ENCODE assay signal across 8 cellular contexts in genomic region chr16:84700518-84701277, GRCh38. TPM values are rescaled to one million over a fixed set of nuclear protein-coding genes. Genes with fewer than 3 reads are reported as not detected.
DNase-seq lines count a peak whose midpoint lies in the region; ATAC-seq, FAIRE-seq and TF ChIP-seq lines count a peak whose summit lies in the region.

No MANE protein-coding gene starts in this region.

- peak overlapping the region; percentile 97 for H3K4me2 ChIP-seq in A549

- H3K27me3 ChIP-seq in SJSA1 (replicated peaks), result no peaks in the 10 kb centered on the region; the same call in 1 of the 2 replicates

- POLR2A ChIA-PET in A549 (lab: Yijun Ruan, JAX), result interaction anchor here (1.1 to 1.4 kb wide), 3 partner anchors 19 to 29 kb away, joined by 3 to 4 read pairs (median 4); no protein-coding TSS in a partner anchor

- in situ Hi-C loops in astrocyte of the spinal cord (cut with HindIII; ENCODE audit: low sequenced_read_pairs), result no loop called here

- H3K27ac ChIP-seq in A549 (peak overlapping the region; percentile 95 to 99), SJSA1 (peak overlapping the region; percentile 55)

- DNase-seq in A549 (ENCODE audit: low read depth in 1 of 2, low spot score in 1 of 2) (peak; percentile 13 to 29), SJSA1 (ENCODE audit: low read depth in 1 of 2, low spot score in 2 of 2) (peak in 1 of 2 experiments; percentile 42), astrocyte of the spinal cord (ENCODE audit: low read depth, low spot score) (no peak), iris pigment epithelial cell (ENCODE audit: low read depth) (peak; percentile 57), DMS153 treated with DMSO at 0.1 percent for 48 hours (lab: John Stamatoyannopoulos, UW; ENCODE audit: unreplicated experiment) (no peak)
- peak; percentile 28 for DNase-seq in stimulated activated CD4-positive, alpha-beta T cell treated with anti-CD3 and anti-CD28 coated beads, Interleukin-12 subunit alpha, Interleukin-12 subunit beta, amount 100 ng/mL, for 4 hours

- no peak for TF ChIP-seq RAD21 in A549 (conservative IDR thresholded peaks at IDR 0.05 in 1 of 2, IDR thresholded peaks at IDR 0.05 in 1 of 2)

- no peak for TF ChIP-seq POLR2A in A549 (IDR thresholded peaks at IDR 0.05; ENCODE audit: low read length)

- TF ChIP-seq EP300 in A549 (IDR thresholded peaks at IDR 0.05), result no peak

- H3K36me3 ChIP-seq in SJSA1, result peaks cover 16% of the 10 kb centered on the region

- WGBS in A549 (ENCODE audit: missing lambda C conversion rate), result 5% methylated on average over 19 of the region's 20 CpGs

- H3K9me3 ChIP-seq in A549 (no peaks in the 10 kb centered on the region), SJSA1 (replicated peaks) (0 out of 2 replicates have a peak, but pooled peaks cover 5% of the 10 kb centered on the region)

- ATAC-seq in A549, result peak; percentile 21 to 48; a peak in 4 of 6 replicates
- ATAC-seq in GM18519 (IDR thresholded peaks at IDR 0.05; ENCODE audit: low FRiP score, unreplicated experiment), result peak; percentile 2
- ATAC-seq in HG03039 (IDR thresholded peaks at IDR 0.05; ENCODE audit: unreplicated experiment), result peak; percentile 19

- H3K4me1 ChIP-seq in A549 (peaks cover 30% of the 10 kb centered on the region), SJSA1 (replicated peaks) (peaks cover 24% of the 10 kb centered on the region)

- TF ChIP-seq CTCF in A549 (IDR thresholded peaks at IDR 0.05) (no peak), astrocyte of the spinal cord (IDR thresholded peaks at IDR 0.05; ENCODE audit: low read depth, low read length) (no peak)

- H3K4me3 ChIP-seq in A549 (peak overlapping the region; percentile 100), SJSA1 (peak overlapping the region; percentile 99), astrocyte of the spinal cord (ENCODE audit: low read depth, low read length) (peak overlapping the region; percentile 92)

- no peak for FAIRE-seq in A549 (lab: Jason Lieb, UNC)

- CTCF ChIA-PET in A549 (lab: Yijun Ruan, JAX), result interaction anchor here (1.4 to 1.9 kb wide), 5 partner anchors 11 to 78 kb away, joined by 4 to 14 read pairs (median 7); no protein-coding TSS in a partner anchor

TF ChIP-seq in A549, 52 proteins besides CTCF, POLR2A, EP300 and RAD21:
- TF ChIP-seq USF2 (IDR thresholded peaks at IDR 0.05) (no peak), HOXB5 (CRISPR knock-in tag; IDR thresholded peaks at IDR 0.05) (no peak), HOXA7 (CRISPR knock-in tag; IDR thresholded peaks at IDR 0.05) (no peak), RNF2 (IDR thresholded peaks at IDR 0.05; ENCODE audit: borderline replicate concordance, low read depth) (no peak), NPAS2 (CRISPR knock-in tag; IDR thresholded peaks at IDR 0.05; ENCODE audit: borderline replicate concordance) (no peak), E2F6 (IDR thresholded peaks at IDR 0.05; ENCODE audit: borderline replicate concordance, low read depth) (no peak), POLR2AphosphoS2 (conservative IDR thresholded peaks at IDR 0.05; ENCODE audit: low read length) (no peak), PHF8 (IDR thresholded peaks at IDR 0.05; ENCODE audit: borderline replicate concordance, low read depth) (no peak), KDM5A (IDR thresholded peaks at IDR 0.05) (no peak), JUN (IDR thresholded peaks at IDR 0.05) (no peak), CEBPB (IDR thresholded peaks at IDR 0.05) (no peak), MYC (IDR thresholded peaks at IDR 0.05; ENCODE audit: borderline replicate concordance, low read length) (no peak), EHMT2 (IDR thresholded peaks at IDR 0.05; ENCODE audit: low read depth) (no peak), GATA3 (IDR thresholded peaks at IDR 0.05; ENCODE audit: borderline replicate concordance) (no peak), RCOR1 (IDR thresholded peaks at IDR 0.05; ENCODE audit: low read depth, low read length) (no peak)
- TF ChIP-seq, protein P1, sequence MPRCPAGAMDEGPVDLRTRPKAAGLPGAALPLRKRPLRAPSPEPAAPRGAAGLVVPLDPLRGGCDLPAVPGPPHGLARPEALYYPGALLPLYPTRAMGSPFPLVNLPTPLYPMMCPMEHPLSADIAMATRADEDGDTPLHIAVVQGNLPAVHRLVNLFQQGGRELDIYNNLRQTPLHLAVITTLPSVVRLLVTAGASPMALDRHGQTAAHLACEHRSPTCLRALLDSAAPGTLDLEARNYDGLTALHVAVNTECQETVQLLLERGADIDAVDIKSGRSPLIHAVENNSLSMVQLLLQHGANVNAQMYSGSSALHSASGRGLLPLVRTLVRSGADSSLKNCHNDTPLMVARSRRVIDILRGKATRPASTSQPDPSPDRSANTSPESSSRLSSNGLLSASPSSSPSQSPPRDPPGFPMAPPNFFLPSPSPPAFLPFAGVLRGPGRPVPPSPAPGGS (IDR thresholded peaks at IDR 0.05), result no peak
- TF ChIP-seq, protein P2, sequence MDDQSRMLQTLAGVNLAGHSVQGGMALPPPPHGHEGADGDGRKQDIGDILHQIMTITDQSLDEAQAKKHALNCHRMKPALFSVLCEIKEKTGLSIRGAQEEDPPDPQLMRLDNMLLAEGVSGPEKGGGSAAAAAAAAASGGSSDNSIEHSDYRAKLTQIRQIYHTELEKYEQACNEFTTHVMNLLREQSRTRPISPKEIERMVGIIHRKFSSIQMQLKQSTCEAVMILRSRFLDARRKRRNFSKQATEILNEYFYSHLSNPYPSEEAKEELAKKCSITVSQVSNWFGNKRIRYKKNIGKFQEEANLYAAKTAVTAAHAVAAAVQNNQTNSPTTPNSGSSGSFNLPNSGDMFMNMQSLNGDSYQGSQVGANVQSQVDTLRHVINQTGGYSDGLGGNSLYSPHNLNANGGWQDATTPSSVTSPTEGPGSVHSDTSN (IDR thresholded peaks at IDR 0.05), result no peak
TF ChIP-seq in A549: peak in this region for 0.

RNA-seq across cellular contexts. Expression of gene USP10, which starts 0.9 kb away (rescaled TPM):
- polyA plus RNA-seq in A549 (2011; rRNA removed) (93.5 and 144 TPM in 2 replicates), A549 (2017; fragmentation: RNase III; extraction: RNeasy Plus Mini Kit Qiagen cat#74134 plus additional on column Dnase treatment) (60.6 to 64.2 TPM (median 61.5 TPM) in 3 replicates)
- 90.7 and 101 TPM in 2 replicates for polyA plus RNA-seq in A549 (2012; cell fraction: cytosol; rRNA removed)
- 156 and 209 TPM in 2 replicates for polyA plus RNA-seq in A549 (2012; cell fraction: nucleus; rRNA removed)
- 241 and 307 TPM in 2 replicates for polyA minus RNA-seq in A549 (2011; rRNA and poly(A)+ RNA removed)
- total RNA-seq in SJSA1 (2014; rRNA removed; shearing (Covaris generic)), result 53.3 and 59.7 TPM in 2 replicates

RNA-seq across cellular contexts. Expression of gene KLHL36, which starts 52.4 kb away (rescaled TPM):
- polyA plus RNA-seq in A549 (2011; rRNA removed), result 21.0 and 22.3 TPM in 2 replicates
- 27.9 and 38.4 TPM in 2 replicates for polyA plus RNA-seq in A549 (2012; cell fraction: cytosol; rRNA removed)
- polyA plus RNA-seq in A549 (2012; cell fraction: nucleus; rRNA removed), result 58.4 and 88.0 TPM in 2 replicates
- 19.1 to 21.4 TPM (median 20.0 TPM) in 3 replicates for polyA plus RNA-seq in A549 (2017; fragmentation: RNase III; extraction: RNeasy Plus Mini Kit Qiagen cat#74134 plus additional on column Dnase treatment)
- polyA minus RNA-seq in A549 (2011; rRNA and poly(A)+ RNA removed), result 35.3 and 35.8 TPM in 2 replicates
- total RNA-seq in SJSA1 (2014; rRNA removed; shearing (Covaris generic)), result 33.3 and 45.8 TPM in 2 replicates

Comparison
In these comparisons a context has a peak if more than half of its experiments do, and no peak if none do; other contexts are left out.
1. DNase-seq: peak in A549 (2 of 2), iris pigment epithelial cell (single experiment) and stimulated activated CD4-positive, alpha-beta T cell treated with anti-CD3 and anti-CD28 coated beads, Interleukin-12 subunit alpha, Interleukin-12 subunit beta, amount 100 ng/mL, for 4 hours (single experiment); none in astrocyte of the spinal cord (single experiment) and DMS153 treated with DMSO at 0.1 percent for 48 hours (single experiment).
2. Peak in every context shown above with its lines, with median percentiles within 50 percentile points of each other: ATAC-seq and H3K4me3 ChIP-seq.